8 cellular contexts compared by ENCODE assay signal in the genomic region with DNA sequence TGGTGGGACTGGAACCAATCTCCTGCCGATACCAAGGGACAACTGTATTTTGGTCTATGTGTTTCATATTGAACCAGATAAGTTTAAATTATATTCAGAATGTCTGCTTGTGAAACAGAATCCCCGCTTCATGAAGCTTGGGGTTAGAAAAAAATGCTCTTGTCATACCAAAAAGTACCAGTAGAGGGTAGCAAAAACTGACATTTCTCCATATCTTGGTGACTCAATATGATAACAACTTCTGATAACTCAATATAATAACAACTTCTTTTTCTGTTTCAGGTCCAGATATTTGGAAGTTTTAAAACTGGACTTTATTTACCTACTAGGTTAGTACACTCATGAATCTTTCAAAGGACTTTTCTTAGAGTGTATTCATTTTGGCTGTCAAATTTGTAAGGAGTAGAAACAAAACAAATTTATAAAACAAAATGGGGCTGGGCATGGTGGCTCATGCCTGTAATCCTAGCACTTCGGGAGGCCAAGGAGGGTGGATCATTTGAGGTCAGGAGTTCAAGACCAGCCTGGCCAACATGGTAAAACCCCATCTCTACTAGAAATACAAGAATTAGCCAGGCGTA. TPM values are rescaled to one million over a fixed set of nuclear protein-coding genes. Genes with fewer than 3 reads are reported as not detected.
A peak's percentile ranks its signal among the peaks of the same experiment; 100 is the strongest.
DNase-seq lines count a peak whose midpoint lies in the region; ATAC-seq, FAIRE-seq and TF ChIP-seq lines count a peak whose summit lies in the region.

No MANE protein-coding gene starts in this region.

- no peak for DNase-seq in GM12891 (ENCODE audit: insufficient read length, low spot score)
- peak; percentile 73 for DNase-seq in choroid plexus epithelial cell (ENCODE audit: low read depth)
- peak; percentile 69 for DNase-seq in midbrain (lab: John Stamatoyannopoulos, UW)

- no peak for TF ChIP-seq POLR2A in GM12891 (IDR thresholded peaks at IDR 0.05; ENCODE audit: low read depth, low read length)

- H3K9me3 ChIP-seq in OCI-LY3 (ENCODE audit: insufficient read depth, low read length) = no peaks in the 10 kb centered on the region

- H3K9ac ChIP-seq in OCI-LY3 (ENCODE audit: low read length) = no peak overlapping the region

- TF ChIP-seq CTCF in C4-2B (conservative IDR thresholded peaks at IDR 0.05) (peak; percentile 81), OCI-LY3 (IDR thresholded peaks at IDR 0.05; ENCODE audit: low read depth, low read length) (peak; percentile 81), choroid plexus epithelial cell (conservative IDR thresholded peaks at IDR 0.05; ENCODE audit: low read depth, low read length) (peak; percentile 68)

- FAIRE-seq in GM12891 (lab: Jason Lieb, UNC) = peak; percentile 68

- H3K79me2 ChIP-seq in OCI-LY3 (ENCODE audit: low read length) = peaks cover 10% of the 10 kb centered on the region; the same call in 1 of the 2 replicates

- peaks cover 21% of the 10 kb centered on the region for H3K36me3 ChIP-seq in OCI-LY3 (replicated peaks; ENCODE audit: low read depth, low read length)

- H3K4me3 ChIP-seq in OCI-LY3 (ENCODE audit: low read length) = no peak overlapping the region
- H3K4me3 ChIP-seq in choroid plexus epithelial cell (ENCODE audit: low read depth, low read length) = no peak overlapping the region

- H3K4me1 ChIP-seq in OCI-LY3 (ENCODE audit: low read length) = peaks cover 26% of the 10 kb centered on the region

- no peak overlapping the region for H3K27ac ChIP-seq in C4-2B
- no peak overlapping the region for H3K27ac ChIP-seq in OCI-LY3 (ENCODE audit: low read length)

- no peak overlapping the region for H2AFZ ChIP-seq in OCI-LY3 (ENCODE audit: low read depth, low read length)

- ATAC-seq in GM18873 (IDR thresholded peaks at IDR 0.05; ENCODE audit: low FRiP score, unreplicated experiment) (no peak), HG03354 (IDR thresholded peaks at IDR 0.05; ENCODE audit: poor library complexity, severe bottlenecking, unreplicated experiment) (no peak), HG02678 (IDR thresholded peaks at IDR 0.05; ENCODE audit: unreplicated experiment) (no peak)

- H3K27me3 ChIP-seq in OCI-LY3 (ENCODE audit: low read depth, low read length) = no peaks in the 10 kb centered on the region

- no peak overlapping the region for H3K4me2 ChIP-seq in OCI-LY3 (ENCODE audit: low read length)

- H4K20me1 ChIP-seq in OCI-LY3 (ENCODE audit: insufficient read depth, low read length) = peaks cover 24% of the 10 kb centered on the region

TF ChIP-seq in GM12891, 5 proteins besides CTCF, POLR2A, EP300 and RAD21:
- TF ChIP-seq POLR2AphosphoS5 (IDR thresholded peaks at IDR 0.05; ENCODE audit: low read depth, low read length) (no peak), TAF1 (IDR thresholded peaks at IDR 0.05; ENCODE audit: low read depth, low read length) (no peak), PAX5 (IDR thresholded peaks at IDR 0.05; ENCODE audit: insufficient read depth, low read length, severe bottlenecking) (no peak), POU2F2 (IDR thresholded peaks at IDR 0.05; ENCODE audit: low read depth, low read length) (no peak), SPI1 (IDR thresholded peaks at IDR 0.05; ENCODE audit: low read depth, low read length) (no peak)
TF ChIP-seq in GM12891: peak in this region for 0.

RNA-seq across cellular contexts. Expression of a gene that starts 52.3 kb away (rescaled TPM):
- 23.7 TPM for polyA plus RNA-seq in GM12891 (2012; ENCODE audit: low read depth, missing spikeins)
